8 cellular contexts compared by ENCODE assay signal in genomic region chr1:169601096-169601881, GRCh38. TPM values are rescaled to one million over a fixed set of nuclear protein-coding genes. Genes with fewer than 3 reads are reported as not detected.
DNase-seq lines count a peak whose midpoint lies in the region; ATAC-seq lines count a peak whose summit lies in the region.

No MANE protein-coding gene starts in this region.

- CTCF ChIA-PET in T-cell (lab: Charles Lee): interaction anchor here (0.5 to 3.6 kb wide), 42 partner anchors 11 to 1426 kb away, joined by 3 to 69 read pairs (median 5); partner anchors contain the start of genes F5 (in 2 of the 2) and METTL18 (in 2 of the 2)

- H3K27ac Mint-ChIP-seq in T-cell: peak overlapping the region; percentile 84 to 91

- peak; percentile 6 to 66 (median 15) for DNase-seq in NCI-H1417 (lab: John Stamatoyannopoulos, UW)
- no peak for DNase-seq in NCI-H1417 treated with DMSO at 0.1 percent for 48 hours (lab: John Stamatoyannopoulos, UW)
- peak in 1 of 34 experiments; percentile 7 for DNase-seq in T-cell
- peak; percentile 13 for DNase-seq in foreskin melanocyte
- DNase-seq in sciatic nerve (ENCODE audit: low spot score): no peak

- peak; percentile 46 for ATAC-seq in HG03196 (IDR thresholded peaks at IDR 0.05; ENCODE audit: unreplicated experiment)
- no peak for ATAC-seq in T-cell (replicated peaks in 1 of 4)
- peak; percentile 39 for ATAC-seq in sciatic nerve
- no peak for ATAC-seq in HG02763 (IDR thresholded peaks at IDR 0.05; ENCODE audit: unreplicated experiment)
- ATAC-seq in HG03442 (IDR thresholded peaks at IDR 0.05; ENCODE audit: unreplicated experiment): no peak

- peak overlapping the region in 1 of 3 donors; percentile 59 for H3K4me3 Mint-ChIP-seq in T-cell

- intact Hi-C loops in sciatic nerve (cut with DNase I): no loop called here

- H3K9me3 Mint-ChIP-seq in T-cell: no peaks in the 10 kb centered on the region

- H3K4me1 Mint-ChIP-seq in T-cell: peaks cover 54 to 57% (median 55%) of the 10 kb centered on the region in 3 donors

- H3K36me3 Mint-ChIP-seq in T-cell: no peaks in the 10 kb centered on the region

- no peaks in the 10 kb centered on the region for H3K27me3 Mint-ChIP-seq in T-cell

- POLR2A ChIA-PET in T-cell (lab: Charles Lee): interaction anchor here in 1 of 2 donors (1.2 to 1.6 kb wide), 2 partner anchors 89 to 95 kb away, joined by 4 to 5 read pairs; no protein-coding TSS in a partner anchor

RNA-seq across cellular contexts. Expression of gene F5, which starts 15.0 kb away (rescaled TPM):
- 1 to 10 TPM; 4.2 to 9.7 (median 8.5) TPM for total RNA-seq in T-cell
- 1.8 TPM for total RNA-seq in sciatic nerve

RNA-seq across cellular contexts. Expression of gene SELP, which starts 28.6 kb away (rescaled TPM):
- total RNA-seq in T-cell: 1 to 10 TPM; 1.3 to 3.4 (median 1.9) TPM
- total RNA-seq in sciatic nerve: 21.0 TPM

Comparison
In these comparisons a context has a peak if more than half of its experiments do, and no peak if none do; other contexts are left out.
1. DNase-seq: peak in NCI-H1417 (3 of 3) and foreskin melanocyte (single experiment); none in NCI-H1417 treated with DMSO at 0.1 percent for 48 hours (single experiment) and sciatic nerve (single experiment).
2. ATAC-seq: peak in HG03196 (single experiment) and sciatic nerve (single experiment); none in T-cell (0 of 4), HG02763 (single experiment) and HG03442 (single experiment).